ENCODE assay signal across 1 cellular context in the genomic region with DNA sequence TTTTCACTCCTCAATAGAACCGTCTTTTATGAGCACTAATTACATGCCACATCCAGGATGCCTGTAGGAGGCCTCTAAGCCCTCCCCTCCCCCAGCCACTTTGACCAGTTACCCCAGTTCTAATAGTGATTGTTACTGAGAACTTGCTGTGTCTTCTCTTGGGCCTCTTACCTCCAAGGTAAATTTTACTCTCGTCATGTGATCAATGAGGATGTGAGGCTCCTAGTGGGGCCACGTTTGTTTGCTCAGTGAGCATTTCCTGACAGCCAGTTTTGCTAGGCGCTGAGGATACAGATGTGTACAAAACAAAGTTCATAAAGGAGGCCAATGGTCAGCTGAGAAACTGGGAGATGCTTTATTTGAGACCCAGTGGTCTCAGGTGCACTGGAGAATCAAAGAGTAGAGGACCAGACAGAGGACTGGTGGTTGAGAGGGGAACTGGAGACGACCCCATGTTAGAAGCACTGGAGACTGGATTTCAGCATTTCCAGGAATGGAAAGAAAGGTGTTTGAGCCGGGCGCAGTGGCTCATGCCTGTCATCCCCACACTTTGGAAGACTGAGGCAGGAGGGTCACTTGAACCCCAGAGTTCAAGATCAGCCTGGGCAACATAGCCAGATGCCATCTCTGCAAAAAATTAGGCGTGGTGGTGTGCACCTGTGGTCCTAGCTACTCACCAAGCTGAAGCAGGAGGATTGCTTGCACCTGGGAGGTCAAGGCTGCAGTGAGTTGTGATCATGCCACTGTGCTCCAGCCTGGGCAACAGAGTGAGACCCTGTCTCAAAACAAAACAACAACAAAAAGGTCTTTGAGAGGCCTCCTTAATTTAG.
TF ChIP-seq lines count a peak whose summit lies in the region.

No MANE protein-coding gene starts in this region.

TF ChIP-seq in H1, 55 proteins besides CTCF, POLR2A, EP300 and RAD21:
- TF ChIP-seq CHD7 (IDR thresholded peaks at IDR 0.05; ENCODE audit: insufficient replicate concordance, low read length) = no peak
- TF ChIP-seq BCL11A (IDR thresholded peaks at IDR 0.05; ENCODE audit: low read depth in 2 of 2, low read length in 2 of 2) = no peak
- TF ChIP-seq CBX5 (IDR thresholded peaks at IDR 0.05; ENCODE audit: low read depth, low read length) = no peak
- no peak for TF ChIP-seq SIX5 (IDR thresholded peaks at IDR 0.05; ENCODE audit: low read depth, low read length)
- no peak for TF ChIP-seq CEBPB (IDR thresholded peaks at IDR 0.05; ENCODE audit: low read depth, low read length)
- TF ChIP-seq GTF2F1 (IDR thresholded peaks at IDR 0.05; ENCODE audit: borderline replicate concordance, low read depth, low read length) = no peak
- no peak for TF ChIP-seq ASH2L (IDR thresholded peaks at IDR 0.05; ENCODE audit: low read length)
- TF ChIP-seq CREB1 (IDR thresholded peaks at IDR 0.05) = no peak
- TF ChIP-seq FOSL1 (IDR thresholded peaks at IDR 0.05; ENCODE audit: insufficient read depth, low read depth, low read length) = no peak
- no peak for TF ChIP-seq SIN3A (conservative IDR thresholded peaks at IDR 0.05 in 1 of 2, IDR thresholded peaks at IDR 0.05 in 1 of 2; ENCODE audit: low read depth in 1 of 2, low read length in 2 of 2)
- no peak for TF ChIP-seq SIRT6 (IDR thresholded peaks at IDR 0.05; ENCODE audit: low read length)
- no peak for TF ChIP-seq SP2 (IDR thresholded peaks at IDR 0.05; ENCODE audit: low read length)
- TF ChIP-seq EZH2 (IDR thresholded peaks at IDR 0.05; ENCODE audit: low read depth, low read length, severe bottlenecking) = no peak
- no peak for TF ChIP-seq RXRA (IDR thresholded peaks at IDR 0.05; ENCODE audit: insufficient read depth, low read depth, low read length)
- TF ChIP-seq POU5F1 (IDR thresholded peaks at IDR 0.05; ENCODE audit: low read depth, low read length) = no peak
- TF ChIP-seq TAF7 (optimal IDR thresholded peaks at IDR 0.05; ENCODE audit: borderline replicate concordance, low read depth, low read length) = no peak
TF ChIP-seq in H1: peak in this region for 0.
